In the genomic region with DNA sequence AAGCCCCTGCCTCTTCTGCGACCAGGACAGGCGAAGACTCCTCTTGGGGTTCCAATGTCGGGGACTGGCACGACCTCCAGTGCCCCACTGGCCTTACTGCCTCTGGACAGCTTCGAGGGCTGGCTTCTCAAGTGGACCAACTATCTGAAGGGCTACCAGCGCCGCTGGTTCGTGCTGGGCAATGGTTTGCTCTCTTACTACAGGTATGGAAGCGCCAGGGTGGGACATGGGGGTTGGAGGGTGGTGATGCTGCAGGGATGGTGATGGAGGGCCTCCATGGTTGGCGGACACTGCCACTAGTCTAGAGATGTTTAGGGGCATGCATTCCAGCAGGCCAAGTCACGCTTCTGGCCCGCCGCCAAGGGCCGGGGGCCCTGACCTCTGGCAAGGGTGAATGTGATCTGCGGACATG, we compare ENCODE assay signal across 8 cellular contexts. TPM values are rescaled to one million over a fixed set of nuclear protein-coding genes. Genes with fewer than 3 reads are reported as not detected.
DNase-seq lines count a peak whose midpoint lies in the region; ATAC-seq, FAIRE-seq and TF ChIP-seq lines count a peak whose summit lies in the region.

No MANE protein-coding gene starts in this region.

- no peaks in the 10 kb centered on the region for H3K9me3 ChIP-seq in MM.1S (replicated peaks; ENCODE audit: insufficient read depth, low read length)

- TF ChIP-seq CTCF in MM.1S (IDR thresholded peaks at IDR 0.05; ENCODE audit: low read length) (no peak), epithelial cell of esophagus (IDR thresholded peaks at IDR 0.05; ENCODE audit: insufficient read depth, low read depth, low read length, missing control alignments) (no peak), nephron progenitor cell (IDR thresholded peaks at IDR 0.05) (no peak)

- no peaks in the 10 kb centered on the region for H3K36me3 ChIP-seq in MM.1S (replicated peaks; ENCODE audit: insufficient read depth, low read length)

- H3K9me2 ChIP-seq in MM.1S (replicated peaks; ENCODE audit: insufficient read depth, low read length): no peaks in the 10 kb centered on the region

- no peaks in the 10 kb centered on the region for H3K79me2 ChIP-seq in MM.1S (ENCODE audit: low read length)

- no peaks in the 10 kb centered on the region for H3K4me1 ChIP-seq in MM.1S (ENCODE audit: low read length)

- H3K27ac ChIP-seq in MM.1S (ENCODE audit: low read length): no peak overlapping the region

- no peaks in the 10 kb centered on the region for H3K27me3 ChIP-seq in MM.1S (replicated peaks; ENCODE audit: insufficient read depth, low read length)

- H3F3A ChIP-seq in MM.1S (ENCODE audit: insufficient read depth, low read length): no peaks in the 10 kb centered on the region

- H3K9ac ChIP-seq in MM.1S (ENCODE audit: low read length): no peak overlapping the region

- DNase-seq in AG08395 (ENCODE audit: low spot score) (peak; percentile 2), MM.1S (no peak), epithelial cell of esophagus (ENCODE audit: low read depth) (no peak), nephron progenitor cell (no peak), RCC 7860 (ENCODE audit: low spot score) (no peak), HT-29 (ENCODE audit: low spot score) (no peak), NCI-H1436 (lab: John Stamatoyannopoulos, UW) (no peak)

- H3K27me3 Mint-ChIP-seq in nephron progenitor cell (ENCODE audit: low read depth, poor library complexity): peaks cover 62% of the 10 kb centered on the region

- H4K20me1 ChIP-seq in MM.1S (ENCODE audit: insufficient read depth, low read length): no peaks in the 10 kb centered on the region

- ATAC-seq in HG02642 (IDR thresholded peaks at IDR 0.05; ENCODE audit: poor library complexity, unreplicated experiment): no peak

- H3K4me3 ChIP-seq in MM.1S (ENCODE audit: low read length): peak overlapping the region; percentile 63
- peak overlapping the region; percentile 40 for H3K4me3 ChIP-seq in epithelial cell of esophagus (ENCODE audit: low read length)

- H3K4me1 Mint-ChIP-seq in nephron progenitor cell: peaks cover 32% of the 10 kb centered on the region

- no peak overlapping the region; the same call in 1 of the 2 replicates for H2AFZ ChIP-seq in MM.1S (ENCODE audit: low read length)

- no peaks in the 10 kb centered on the region for H3K9me3 Mint-ChIP-seq in nephron progenitor cell

- no peak overlapping the region for H3K27ac Mint-ChIP-seq in nephron progenitor cell

- peak overlapping the region; percentile 81 for H3K4me3 Mint-ChIP-seq in nephron progenitor cell

- peak overlapping the region; percentile 59; the same call in 1 of the 2 replicates for H3K4me2 ChIP-seq in MM.1S (ENCODE audit: low read depth, low read length)

- no peak for FAIRE-seq in RCC 7860 (lab: Jason Lieb, UNC)

- H3K36me3 Mint-ChIP-seq in nephron progenitor cell (ENCODE audit: low read depth): no peaks in the 10 kb centered on the region

RNA-seq across cellular contexts. Expression of gene OSBP2, which starts 0.7 kb away (rescaled TPM):
- total RNA-seq in HT-29 (2014; rRNA removed; shearing (Covaris generic)): 4.1 and 8.2 TPM in 2 replicates

RNA-seq across cellular contexts. Expression of gene DUSP18, which starts 27.7 kb away (rescaled TPM):
- total RNA-seq in HT-29 (2014; rRNA removed; shearing (Covaris generic)): 8.3 and 8.5 TPM in 2 replicates

RNA-seq across cellular contexts. Expression of gene SLC35E4, which starts 59.8 kb away (rescaled TPM):
- 14.2 and 22.1 TPM in 2 replicates for total RNA-seq in HT-29 (2014; rRNA removed; shearing (Covaris generic))
